Comparison of ENCODE assay signal across 8 cellular contexts in the genomic region with DNA sequence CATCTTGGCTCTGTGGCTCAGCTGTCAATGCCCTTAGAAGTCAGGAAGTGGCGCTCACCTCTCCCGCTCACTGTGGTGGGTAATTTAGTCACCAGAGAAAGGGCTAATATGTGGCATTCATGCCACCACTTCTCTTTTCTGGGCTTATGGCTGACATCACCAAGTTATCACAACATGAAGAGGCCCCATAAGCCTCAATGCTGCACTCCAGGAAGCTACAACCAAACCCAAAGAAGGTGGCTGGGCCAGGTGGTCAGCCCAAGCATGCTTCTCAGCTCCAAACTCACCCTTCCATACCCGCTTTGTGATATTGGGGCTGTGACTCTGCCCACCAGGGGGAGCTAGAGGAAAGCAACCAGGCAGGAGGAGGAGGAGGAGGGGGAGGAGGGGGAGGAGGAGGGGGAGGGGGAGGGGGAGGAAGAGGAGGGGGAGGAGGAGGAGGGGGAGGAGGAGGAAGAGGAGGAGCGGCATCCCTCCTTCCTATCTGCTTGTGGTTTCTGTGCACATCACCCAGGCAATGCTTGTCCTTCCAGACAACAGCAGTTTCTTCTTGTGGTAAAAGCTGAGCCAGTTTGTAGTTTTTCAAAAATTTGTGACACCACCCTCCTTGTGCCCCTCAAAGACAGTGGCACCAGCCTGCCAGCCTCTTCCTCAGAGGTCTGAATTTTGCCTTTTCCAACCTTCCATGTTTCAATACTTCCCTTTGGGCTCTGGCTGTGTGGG. TPM values are rescaled to one million over a fixed set of nuclear protein-coding genes. Genes with fewer than 3 reads are reported as not detected.
DNase-seq lines count a peak whose midpoint lies in the region; ATAC-seq and TF ChIP-seq lines count a peak whose summit lies in the region.

No MANE protein-coding gene starts in this region.

- H3K27ac ChIP-seq in HL-60 (replicated peaks) (no peak overlapping the region), cardiac muscle cell (no peak overlapping the region)

- in situ Hi-C loops in SK-MEL-5 (cut with HindIII; ENCODE audit: low pct_unique_long_range_greater_than_20kb, low sequenced_read_pairs), result no loop called here

- peak; percentile 72 for ATAC-seq in sciatic nerve
- ATAC-seq in GM21825 (IDR thresholded peaks at IDR 0.05; ENCODE audit: unreplicated experiment), result no peak

- H3K36me3 ChIP-seq in cardiac muscle cell, result no peaks in the 10 kb centered on the region

- no peak overlapping the region for H3K4me3 ChIP-seq in HL-60 (replicated peaks; ENCODE audit: insufficient read depth, low read length)
- no peak overlapping the region for H3K4me3 ChIP-seq in cardiac muscle cell

- peak; percentile 26 for DNase-seq in NK-92 treated with Interleukin-12 subunit alpha and Interleukin-12 subunit beta, amount 100 ng/mL, for 24 hours (lab: John Stamatoyannopoulos, UW)
- DNase-seq in NK-92 (lab: John Stamatoyannopoulos, UW; ENCODE audit: unreplicated experiment), result no peak
- DNase-seq in HL-60 (ENCODE audit: low read depth in 1 of 2, low spot score in 1 of 2), result peak; percentile 35 to 74
- DNase-seq in SK-MEL-5 (ENCODE audit: low read depth, low spot score), result peak; percentile 79
- DNase-seq in activated naive CD4-positive, alpha-beta T cell (lab: John Stamatoyannopoulos, UW), result peak; percentile 5 to 54 (median 37)
- DNase-seq in cardiac muscle cell (ENCODE audit: low read depth in 1 of 2, low spot score in 1 of 2), result peak; percentile 64 to 73
- DNase-seq in sciatic nerve (ENCODE audit: low spot score), result peak; percentile 78

- H3K9me3 ChIP-seq in cardiac muscle cell (ENCODE audit: low read depth), result no peaks in the 10 kb centered on the region

- TF ChIP-seq CTCF in HL-60 (IDR thresholded peaks at IDR 0.05; ENCODE audit: insufficient read depth, low read length), result peak; percentile 53
- peak; percentile 58 for TF ChIP-seq CTCF in cardiac muscle cell (IDR thresholded peaks at IDR 0.05; ENCODE audit: low read depth, low read length)

- H3K27me3 ChIP-seq in HL-60 (ENCODE audit: insufficient read depth, poor library complexity, severe bottlenecking), result peaks cover 4% of the 10 kb centered on the region
- H3K27me3 ChIP-seq in cardiac muscle cell, result no peaks in the 10 kb centered on the region

- no peaks in the 10 kb centered on the region for H3K4me1 ChIP-seq in cardiac muscle cell (ENCODE audit: low read depth)

- intact Hi-C loops in sciatic nerve (cut with DNase I), result no loop called here

RNA-seq across cellular contexts. Expression of gene CYP26A1, which starts 42.1 kb away (rescaled TPM):
- not detected in 2 replicates for total RNA-seq in SK-MEL-5 (2014; rRNA removed; shearing (Covaris generic))
- polyA plus RNA-seq in SK-MEL-5 (2015; cell fraction: cytosol; rRNA removed), result not detected in 2 replicates
- polyA plus RNA-seq in SK-MEL-5 (2015; cell fraction: nucleus; rRNA removed), result not detected in 2 replicates
- 1.2 and 2.1 TPM in 2 replicates for total RNA-seq in cardiac muscle cell
- polyA plus RNA-seq in cardiac muscle cell, result 1.2 and 3.0 TPM in 2 replicates
- total RNA-seq in sciatic nerve, result not detected

RNA-seq across cellular contexts. Expression of gene CYP26C1, which starts 55.2 kb away (rescaled TPM):
- not detected in 2 replicates for total RNA-seq in SK-MEL-5 (2014; rRNA removed; shearing (Covaris generic))
- polyA plus RNA-seq in SK-MEL-5 (2015; cell fraction: cytosol; rRNA removed), result not detected in 2 replicates
- polyA plus RNA-seq in SK-MEL-5 (2015; cell fraction: nucleus; rRNA removed), result not detected in 2 replicates
- total RNA-seq in cardiac muscle cell (0.06 and 0.21 TPM in 2 replicates), sciatic nerve (0.85 TPM)
- 0.06 TPM in 1 of 2 replicates, not detected in the other for polyA plus RNA-seq in cardiac muscle cell
